1 cellular context compared by ENCODE assay signal in the genomic region with DNA sequence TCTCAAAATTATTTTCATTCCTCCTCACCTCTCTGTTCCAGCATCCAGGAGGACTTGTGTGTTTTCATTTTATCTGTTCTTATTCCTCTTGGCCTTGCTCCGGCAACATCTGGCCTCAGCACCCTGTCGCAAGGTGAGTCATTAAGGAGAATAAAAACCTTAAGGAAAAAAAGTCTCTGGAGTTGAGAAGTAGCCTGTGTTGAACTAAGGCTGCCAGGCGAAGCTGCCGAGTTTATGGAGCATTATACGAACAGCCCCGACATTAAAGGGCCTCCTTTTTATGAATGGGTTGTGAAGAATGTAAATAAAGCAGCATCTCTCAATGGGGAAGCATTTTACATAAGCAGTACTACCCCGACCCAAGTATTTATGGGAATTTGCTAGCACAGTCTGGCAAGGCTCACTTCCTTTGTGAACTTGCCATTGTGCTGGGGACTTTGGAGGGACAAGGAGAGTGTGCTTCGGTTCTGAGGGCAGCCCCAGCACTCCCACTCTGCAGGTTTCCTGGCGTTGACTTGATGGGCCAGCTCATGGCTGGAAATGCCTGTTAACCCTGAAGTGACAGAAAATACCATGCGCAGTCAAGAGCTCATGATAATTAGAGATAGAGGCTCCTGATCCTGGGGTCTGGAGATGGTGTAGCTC.
TF ChIP-seq lines count a peak whose summit lies in the region.

No MANE protein-coding gene starts in this region.

TF ChIP-seq in WTC11, 78 proteins besides CTCF, POLR2A, EP300 and RAD21 (continued from another document):
- TF ChIP-seq, protein P1, sequence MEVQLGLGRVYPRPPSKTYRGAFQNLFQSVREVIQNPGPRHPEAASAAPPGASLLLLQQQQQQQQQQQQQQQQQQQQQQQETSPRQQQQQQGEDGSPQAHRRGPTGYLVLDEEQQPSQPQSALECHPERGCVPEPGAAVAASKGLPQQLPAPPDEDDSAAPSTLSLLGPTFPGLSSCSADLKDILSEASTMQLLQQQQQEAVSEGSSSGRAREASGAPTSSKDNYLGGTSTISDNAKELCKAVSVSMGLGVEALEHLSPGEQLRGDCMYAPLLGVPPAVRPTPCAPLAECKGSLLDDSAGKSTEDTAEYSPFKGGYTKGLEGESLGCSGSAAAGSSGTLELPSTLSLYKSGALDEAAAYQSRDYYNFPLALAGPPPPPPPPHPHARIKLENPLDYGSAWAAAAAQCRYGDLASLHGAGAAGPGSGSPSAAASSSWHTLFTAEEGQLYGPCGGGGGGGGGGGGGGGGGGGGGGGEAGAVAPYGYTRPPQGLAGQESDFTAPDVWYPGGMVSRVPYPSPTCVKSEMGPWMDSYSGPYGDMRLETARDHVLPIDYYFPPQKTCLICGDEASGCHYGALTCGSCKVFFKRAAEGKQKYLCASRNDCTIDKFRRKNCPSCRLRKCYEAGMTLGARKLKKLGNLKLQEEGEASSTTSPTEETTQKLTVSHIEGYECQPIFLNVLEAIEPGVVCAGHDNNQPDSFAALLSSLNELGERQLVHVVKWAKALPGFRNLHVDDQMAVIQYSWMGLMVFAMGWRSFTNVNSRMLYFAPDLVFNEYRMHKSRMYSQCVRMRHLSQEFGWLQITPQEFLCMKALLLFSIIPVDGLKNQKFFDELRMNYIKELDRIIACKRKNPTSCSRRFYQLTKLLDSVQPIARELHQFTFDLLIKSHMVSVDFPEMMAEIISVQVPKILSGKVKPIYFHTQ (CRISPR knock-in tag; IDR thresholded peaks at IDR 0.05), result no peak
- TF ChIP-seq, protein P2, sequence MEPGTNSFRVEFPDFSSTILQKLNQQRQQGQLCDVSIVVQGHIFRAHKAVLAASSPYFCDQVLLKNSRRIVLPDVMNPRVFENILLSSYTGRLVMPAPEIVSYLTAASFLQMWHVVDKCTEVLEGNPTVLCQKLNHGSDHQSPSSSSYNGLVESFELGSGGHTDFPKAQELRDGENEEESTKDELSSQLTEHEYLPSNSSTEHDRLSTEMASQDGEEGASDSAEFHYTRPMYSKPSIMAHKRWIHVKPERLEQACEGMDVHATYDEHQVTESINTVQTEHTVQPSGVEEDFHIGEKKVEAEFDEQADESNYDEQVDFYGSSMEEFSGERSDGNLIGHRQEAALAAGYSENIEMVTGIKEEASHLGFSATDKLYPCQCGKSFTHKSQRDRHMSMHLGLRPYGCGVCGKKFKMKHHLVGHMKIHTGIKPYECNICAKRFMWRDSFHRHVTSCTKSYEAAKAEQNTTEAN (CRISPR knock-in tag; IDR thresholded peaks at IDR 0.05), result no peak
- TF ChIP-seq IRF2 (CRISPR knock-in tag; IDR thresholded peaks at IDR 0.05; ENCODE audit: borderline replicate concordance, low read depth), result no peak
- TF ChIP-seq NFYB (CRISPR knock-in tag; conservative IDR thresholded peaks at IDR 0.05; ENCODE audit: low read depth), result no peak
- TF ChIP-seq NFE2L1 (CRISPR knock-in tag; IDR thresholded peaks at IDR 0.05), result no peak
- TF ChIP-seq TEAD1 (CRISPR knock-in tag; IDR thresholded peaks at IDR 0.05), result no peak
- TF ChIP-seq PRRX2 (CRISPR knock-in tag; IDR thresholded peaks at IDR 0.05), result no peak
- no peak for TF ChIP-seq ELF4 (CRISPR knock-in tag; IDR thresholded peaks at IDR 0.05; ENCODE audit: low read depth)
- TF ChIP-seq ESRRA (CRISPR knock-in tag; IDR thresholded peaks at IDR 0.05; ENCODE audit: borderline replicate concordance), result no peak
- TF ChIP-seq, protein P3, sequence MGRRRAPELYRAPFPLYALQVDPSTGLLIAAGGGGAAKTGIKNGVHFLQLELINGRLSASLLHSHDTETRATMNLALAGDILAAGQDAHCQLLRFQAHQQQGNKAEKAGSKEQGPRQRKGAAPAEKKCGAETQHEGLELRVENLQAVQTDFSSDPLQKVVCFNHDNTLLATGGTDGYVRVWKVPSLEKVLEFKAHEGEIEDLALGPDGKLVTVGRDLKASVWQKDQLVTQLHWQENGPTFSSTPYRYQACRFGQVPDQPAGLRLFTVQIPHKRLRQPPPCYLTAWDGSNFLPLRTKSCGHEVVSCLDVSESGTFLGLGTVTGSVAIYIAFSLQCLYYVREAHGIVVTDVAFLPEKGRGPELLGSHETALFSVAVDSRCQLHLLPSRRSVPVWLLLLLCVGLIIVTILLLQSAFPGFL (CRISPR knock-in tag; IDR thresholded peaks at IDR 0.05; ENCODE audit: borderline replicate concordance), result no peak
- no peak for TF ChIP-seq GTF2I (CRISPR knock-in tag; conservative IDR thresholded peaks at IDR 0.05)
- TF ChIP-seq RELA (CRISPR knock-in tag; IDR thresholded peaks at IDR 0.05; ENCODE audit: borderline replicate concordance), result no peak
- TF ChIP-seq NFATC4 (CRISPR knock-in tag; IDR thresholded peaks at IDR 0.05), result no peak
- TF ChIP-seq, protein P4, sequence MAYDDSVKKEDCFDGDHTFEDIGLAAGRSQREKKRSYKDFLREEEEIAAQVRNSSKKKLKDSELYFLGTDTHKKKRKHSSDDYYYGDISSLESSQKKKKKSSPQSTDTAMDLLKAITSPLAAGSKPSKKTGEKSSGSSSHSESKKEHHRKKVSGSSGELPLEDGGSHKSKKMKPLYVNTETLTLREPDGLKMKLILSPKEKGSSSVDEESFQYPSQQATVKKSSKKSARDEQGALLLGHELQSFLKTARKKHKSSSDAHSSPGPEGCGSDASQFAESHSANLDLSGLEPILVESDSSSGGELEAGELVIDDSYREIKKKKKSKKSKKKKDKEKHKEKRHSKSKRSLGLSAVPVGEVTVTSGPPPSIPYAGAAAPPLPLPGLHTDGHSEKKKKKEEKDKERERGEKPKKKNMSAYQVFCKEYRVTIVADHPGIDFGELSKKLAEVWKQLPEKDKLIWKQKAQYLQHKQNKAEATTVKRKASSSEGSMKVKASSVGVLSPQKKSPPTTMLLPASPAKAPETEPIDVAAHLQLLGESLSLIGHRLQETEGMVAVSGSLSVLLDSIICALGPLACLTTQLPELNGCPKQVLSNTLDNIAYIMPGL (CRISPR knock-in tag; IDR thresholded peaks at IDR 0.05), result no peak
- TF ChIP-seq, protein P5, sequence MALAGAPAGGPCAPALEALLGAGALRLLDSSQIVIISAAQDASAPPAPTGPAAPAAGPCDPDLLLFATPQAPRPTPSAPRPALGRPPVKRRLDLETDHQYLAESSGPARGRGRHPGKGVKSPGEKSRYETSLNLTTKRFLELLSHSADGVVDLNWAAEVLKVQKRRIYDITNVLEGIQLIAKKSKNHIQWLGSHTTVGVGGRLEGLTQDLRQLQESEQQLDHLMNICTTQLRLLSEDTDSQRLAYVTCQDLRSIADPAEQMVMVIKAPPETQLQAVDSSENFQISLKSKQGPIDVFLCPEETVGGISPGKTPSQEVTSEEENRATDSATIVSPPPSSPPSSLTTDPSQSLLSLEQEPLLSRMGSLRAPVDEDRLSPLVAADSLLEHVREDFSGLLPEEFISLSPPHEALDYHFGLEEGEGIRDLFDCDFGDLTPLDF (CRISPR knock-in tag; IDR thresholded peaks at IDR 0.05), result no peak
- TF ChIP-seq FOXP1 (CRISPR knock-in tag; IDR thresholded peaks at IDR 0.05; ENCODE audit: borderline replicate concordance), result no peak
